In genomic region chr3:28286595-28286994, GRCh38 we compare ENCODE assay signal across 9 cellular contexts. TPM values are rescaled to one million over a fixed set of nuclear protein-coding genes. Genes with fewer than 3 reads are reported as not detected.
DNase-seq lines count a peak whose midpoint lies in the region; ATAC-seq and TF ChIP-seq lines count a peak whose summit lies in the region.
"Had no signal": no experiment of that assay in that cellular context is flagged by ENCODE, and none has a peak within 500 bp of the region (broad histone marks: within the 10 kb centered on the region; RNA-seq: fewer than 3 reads in every experiment).

No MANE protein-coding gene starts in this region.

- H3K9me3 ChIP-seq in neural cell (ENCODE audit: low read length), result no peaks in the 10 kb centered on the region

- H3K79me2 ChIP-seq in neural cell (replicated peaks; ENCODE audit: insufficient read depth, low read length), result no peaks in the 10 kb centered on the region

- TF ChIP-seq CTCF in neural cell (IDR thresholded peaks at IDR 0.05; ENCODE audit: poor library complexity, severe bottlenecking), result peak; percentile 76

- no peaks in the 10 kb centered on the region for H3K27me3 ChIP-seq in neural cell (ENCODE audit: insufficient read depth, low read depth, low read length)

- H3K9ac ChIP-seq in neural cell (ENCODE audit: low read length), result no peak overlapping the region

- H4K20me1 ChIP-seq in neural cell (ENCODE audit: insufficient read depth), result no peaks in the 10 kb centered on the region

- peak; percentile 77 for TF ChIP-seq RAD21 in neural cell (conservative IDR thresholded peaks at IDR 0.05)

- no peaks in the 10 kb centered on the region for H3K36me3 ChIP-seq in neural cell (ENCODE audit: insufficient read depth, low read length)

- peak; percentile 50 for DNase-seq in ELR (ENCODE audit: low read depth)
- DNase-seq in RKO (ENCODE audit: low spot score), result peak; percentile 75
- no peak for DNase-seq in cortex of kidney (lab: John Stamatoyannopoulos, UW)
- DNase-seq in substantia nigra (lab: John Stamatoyannopoulos, UW), result no peak
- DNase-seq: activated T-cell treated with anti-CD3 and anti-CD28 coated beads, Interleukin-2, amount 50 U/mL, for 72 hours had no signal

- no peak for TF ChIP-seq EP300 in neural cell (conservative IDR thresholded peaks at IDR 0.05; ENCODE audit: poor library complexity, severe bottlenecking)

- no peaks in the 10 kb centered on the region for H3F3A ChIP-seq in neural cell (ENCODE audit: insufficient read depth, low read length, poor library complexity, severe bottlenecking)

- no peak overlapping the region for H3K4me2 ChIP-seq in neural cell (ENCODE audit: low read length)

- no peak overlapping the region for H3K4me3 ChIP-seq in neural cell (ENCODE audit: low read length)

- H2AFZ ChIP-seq in neural cell (ENCODE audit: low read depth, low read length), result no peak overlapping the region

- ATAC-seq in GM19468 (IDR thresholded peaks at IDR 0.05; ENCODE audit: extremely low read depth, unreplicated experiment), result peak; percentile 59
- peak; percentile 93 for ATAC-seq in HG03460 (IDR thresholded peaks at IDR 0.05; ENCODE audit: unreplicated experiment)
- ATAC-seq in esophagus mucosa, result peak; percentile 59

- no peaks in the 10 kb centered on the region for H3K9me2 ChIP-seq in neural cell (ENCODE audit: insufficient read depth, low read length)

- H3K27ac ChIP-seq in neural cell (ENCODE audit: low read length) (no peak overlapping the region), substantia nigra (ENCODE audit: low read depth, low read length, poor library complexity, severe bottlenecking) (no peak overlapping the region)

TF ChIP-seq in neural cell, 6 proteins besides CTCF, POLR2A, EP300 and RAD21:
- TF ChIP-seq SMC3 (conservative IDR thresholded peaks at IDR 0.05; ENCODE audit: poor library complexity) (peak; percentile 73), EZH2 (IDR thresholded peaks at IDR 0.05; ENCODE audit: borderline replicate concordance, insufficient read depth, low read length, poor library complexity, severe bottlenecking) (no peak)

RNA-seq across cellular contexts. Expression of gene CMC1, which starts 45.2 kb away (rescaled TPM):
- 12.2 TPM for total RNA-seq in esophagus mucosa
- polyA plus RNA-seq in neural cell, result 8.1 and 8.7 TPM in 2 replicates
- polyA minus RNA-seq in neural cell, result 6.3 and 9.1 TPM in 2 replicates

Comparison
In these comparisons a context has a peak if more than half of its experiments do, and no peak if none do; other contexts are left out.
1. DNase-seq: peak in ELR (single experiment) and RKO (single experiment); none in cortex of kidney (single experiment) and substantia nigra (0 of 49).
2. Peak in every context shown above with its lines, with median percentiles within 50 percentile points of each other: ATAC-seq.